ENCODE assay signal across 17 cellular contexts in genomic region chr9:6383551-6384225, GRCh38. TPM values are rescaled to one million over a fixed set of nuclear protein-coding genes. Genes with fewer than 3 reads are reported as not detected.
DNase-seq lines count a peak whose midpoint lies in the region; ATAC-seq, FAIRE-seq and TF ChIP-seq lines count a peak whose summit lies in the region.
"Had no signal": no experiment of that assay in that cellular context is flagged by ENCODE, and none has a peak within 500 bp of the region (broad histone marks: within the 10 kb centered on the region; RNA-seq: fewer than 3 reads in every experiment).

No MANE protein-coding gene starts in this region.

- BruUV-seq in MCF 10A (replicated peaks; lab: Mats Ljungman, UMichigan) = TSS peak; percentile 82

- no peaks in the 10 kb centered on the region for H3K79me2 ChIP-seq in keratinocyte (ENCODE audit: control insufficient read depth, insufficient read depth, low read length)

- TF ChIP-seq POLR2A in breast epithelium (IDR thresholded peaks at IDR 0.05) = no peak

- H4K20me1 ChIP-seq in keratinocyte (ENCODE audit: control insufficient read depth, extremely low read depth, insufficient read depth, low read length) = no peaks in the 10 kb centered on the region

- peaks cover 27% of the 10 kb centered on the region for H3K4me1 Mint-ChIP-seq in MCF 10A (ENCODE audit: insufficient read depth, unreplicated experiment)
- H3K4me1 Mint-ChIP-seq in CD8-positive, alpha-beta T cell (ENCODE audit: low read depth) = no peaks in the 10 kb centered on the region
- H3K4me1 Mint-ChIP-seq: activated naive CD4-positive, alpha-beta T cell treated with anti-CD3 and anti-CD28 coated beads, Interleukin-2, amount 50 U/mL, for 24 hours had no signal

- no peak for FAIRE-seq in keratinocyte (lab: Jason Lieb, UNC)

- H3K36me3 Mint-ChIP-seq in MCF 10A (ENCODE audit: insufficient read depth, unreplicated experiment) = no peaks in the 10 kb centered on the region
- H3K36me3 Mint-ChIP-seq in CD8-positive, alpha-beta T cell = no peaks in the 10 kb centered on the region
- H3K36me3 Mint-ChIP-seq: natural killer cell treated with Interleukin-12 subunit alpha and Interleukin-12 subunit beta and Interleukin-15 and Interleukin-18, amount 100 ng/mL, for 72 hours had no signal

- peaks cover 7% of the 10 kb centered on the region for H3K9me3 Mint-ChIP-seq in MCF 10A (ENCODE audit: unreplicated experiment)
- peaks cover 3% of the 10 kb centered on the region for H3K9me3 Mint-ChIP-seq in CD8-positive, alpha-beta T cell
- H3K9me3 Mint-ChIP-seq: activated naive CD4-positive, alpha-beta T cell treated with anti-CD3 and anti-CD28 coated beads, Interleukin-2, amount 50 U/mL, for 24 hours; natural killer cell treated with Interleukin-12 subunit alpha and Interleukin-12 subunit beta and Interleukin-15 and Interleukin-18, amount 100 ng/mL, for 72 hours had no signal

- H3K4me3 Mint-ChIP-seq in MCF 10A (ENCODE audit: unreplicated experiment) = peak overlapping the region; percentile 52
- H3K4me3 Mint-ChIP-seq in CD8-positive, alpha-beta T cell = no peak overlapping the region
- H3K4me3 Mint-ChIP-seq: activated naive CD4-positive, alpha-beta T cell treated with anti-CD3 and anti-CD28 coated beads, Interleukin-2, amount 50 U/mL, for 24 hours; natural killer cell treated with Interleukin-12 subunit alpha and Interleukin-12 subunit beta and Interleukin-15 and Interleukin-18, amount 100 ng/mL, for 72 hours had no signal

- in situ Hi-C loops in astrocyte of the spinal cord (cut with HindIII; ENCODE audit: low sequenced_read_pairs) = no loop called here

- H3K27me3 ChIP-seq in breast epithelium (no peaks in the 10 kb centered on the region), keratinocyte (ENCODE audit: control insufficient read depth, extremely low read depth, insufficient read depth, low read length) (no peaks in the 10 kb centered on the region)
- H3K27me3 ChIP-seq in CD8-positive, alpha-beta T cell (ENCODE audit: insufficient read depth, low read length) = no peaks in the 10 kb centered on the region
- H3K27me3 ChIP-seq: thyroid gland had no signal

- H3K9me3 ChIP-seq in breast epithelium (no peaks in the 10 kb centered on the region), keratinocyte (ENCODE audit: control insufficient read depth, low read depth, low read length) (no peaks in the 10 kb centered on the region)
- H3K9me3 ChIP-seq in CD8-positive, alpha-beta T cell (ENCODE audit: low read length) = no peaks in the 10 kb centered on the region
- H3K9me3 ChIP-seq: left ventricle myocardium inferior, thyroid gland had no signal

- no peak for TF ChIP-seq CTCF in MCF 10A (IDR thresholded peaks at IDR 0.05; ENCODE audit: unreplicated experiment)
- no peak for TF ChIP-seq CTCF in breast epithelium (IDR thresholded peaks at IDR 0.05)
- no peak for TF ChIP-seq CTCF in astrocyte of the spinal cord (IDR thresholded peaks at IDR 0.05; ENCODE audit: low read depth, low read length)
- no peak for TF ChIP-seq CTCF in keratinocyte (optimal IDR thresholded peaks at IDR 0.05 in 1 of 3, IDR thresholded peaks at IDR 0.05 in 1 of 3, conservative IDR thresholded peaks at IDR 0.05 in 1 of 3; ENCODE audit: extremely low read depth in 1 of 3, insufficient read depth in 2 of 3, low read length in 3 of 3)
- TF ChIP-seq CTCF in CD8-positive, alpha-beta T cell (IDR thresholded peaks at IDR 0.05) = no peak

- POLR2A ChIA-PET in MCF 10A (lab: Yijun Ruan, JAX) = interaction anchor here (0.8 to 3.8 kb wide), 8 partner anchors 16 to 374 kb away, joined by 3 to 31 read pairs (median 4); partner anchors contain the start of genes KDM4C and UHRF2
- POLR2A ChIA-PET in CD8-positive, alpha-beta T cell (lab: Charles Lee) = no interaction called here

- H3K27ac ChIP-seq in breast epithelium = no peak overlapping the region
- H3K27ac ChIP-seq in keratinocyte (ENCODE audit: control insufficient read depth, insufficient read depth, low read length) = no peak overlapping the region
- no peak overlapping the region for H3K27ac ChIP-seq in CD8-positive, alpha-beta T cell (ENCODE audit: low read depth, low read length)
- H3K27ac ChIP-seq: left ventricle myocardium inferior, thyroid gland had no signal

- H3K4me1 ChIP-seq in breast epithelium (no peaks in the 10 kb centered on the region), keratinocyte (ENCODE audit: control insufficient read depth, extremely low read depth, insufficient read depth, low read length) (no peaks in the 10 kb centered on the region)
- H3K4me1 ChIP-seq in CD8-positive, alpha-beta T cell (ENCODE audit: insufficient read depth, low read length) = no peaks in the 10 kb centered on the region
- H3K4me1 ChIP-seq: left ventricle myocardium inferior, thyroid gland had no signal

- peak overlapping the region; percentile 21 for H2AFZ ChIP-seq in keratinocyte (ENCODE audit: control insufficient read depth, low read length)

- ATAC-seq in HG03565 (IDR thresholded peaks at IDR 0.05; ENCODE audit: unreplicated experiment) (no peak), HG03442 (IDR thresholded peaks at IDR 0.05; ENCODE audit: unreplicated experiment) (no peak)
- no peak for ATAC-seq in CD8-positive, alpha-beta T cell
- ATAC-seq: natural killer cell treated with Interleukin-12 subunit alpha and Interleukin-12 subunit beta and Interleukin-15 and Interleukin-18, amount 100 ng/mL, for 72 hours had no signal

- H3K27me3 Mint-ChIP-seq in MCF 10A (ENCODE audit: insufficient read depth, unreplicated experiment) = no peaks in the 10 kb centered on the region
- H3K27me3 Mint-ChIP-seq in CD8-positive, alpha-beta T cell (ENCODE audit: low read depth) = peaks cover 1% of the 10 kb centered on the region
- H3K27me3 Mint-ChIP-seq: activated naive CD4-positive, alpha-beta T cell treated with anti-CD3 and anti-CD28 coated beads, Interleukin-2, amount 50 U/mL, for 24 hours had no signal

- intact Hi-C loops in MCF 10A (cut with micrococcal nuclease) (no loop called here), breast epithelium (cut with DNase I; ENCODE audit: low total_unique reads) (no loop called here)
- intact Hi-C loops in CD8-positive, alpha-beta T cell (cut with DNase I, micrococcal nuclease) = no loop called here

- no peak overlapping the region for H3K4me2 ChIP-seq in keratinocyte (ENCODE audit: control insufficient read depth, extremely low read depth, insufficient read depth, low read depth, low read length)

- DNase-seq in MCF 10A (ENCODE audit: unreplicated experiment) (peak; percentile 65), breast epithelium (ENCODE audit: low spot score in 2 of 2) (no peak), astrocyte of the spinal cord (ENCODE audit: low read depth, low spot score) (peak; percentile 58), keratinocyte (ENCODE audit: low read depth, low spot score) (no peak), NCI-H2227 (lab: John Stamatoyannopoulos, UW; ENCODE audit: unreplicated experiment) (no peak)
- DNase-seq in CD8-positive, alpha-beta T cell = no peak
- DNase-seq: 8988T, left ventricle myocardium inferior, RPMI8226, T1000, thyroid gland had no signal

- dilution Hi-C loops in keratinocyte (cut with MboI; ENCODE audit: extremely low pct_ligation_motif_present, low sequenced_read_pairs) = no loop called here

- CTCF ChIA-PET in MCF 10A (lab: Yijun Ruan, JAX) = interaction anchor here (0.6 to 1.4 kb wide), 4 partner anchors 30 to 186 kb away, joined by 3 read pairs; no protein-coding TSS in a partner anchor
- CTCF ChIA-PET in CD8-positive, alpha-beta T cell (lab: Charles Lee) = no interaction called here

- no peak overlapping the region for H3K4me3 ChIP-seq in breast epithelium
- no peak overlapping the region for H3K4me3 ChIP-seq in astrocyte of the spinal cord (ENCODE audit: low read depth, low read length)
- H3K4me3 ChIP-seq in keratinocyte (ENCODE audit: control insufficient read depth in 2 of 3, extremely low read depth in 1 of 3, insufficient read depth in 2 of 3, low read depth in 1 of 3, low read length in 3 of 3) = no peak overlapping the region
- H3K4me3 ChIP-seq in CD8-positive, alpha-beta T cell (ENCODE audit: low read depth, low read length) = no peak overlapping the region
- H3K4me3 ChIP-seq: coronary artery, left ventricle myocardium inferior, thyroid gland had no signal

- H3K9me1 ChIP-seq in keratinocyte (ENCODE audit: control insufficient read depth, extremely low read depth, insufficient read depth, low read length) = no peaks in the 10 kb centered on the region

- H3K27ac Mint-ChIP-seq in MCF 10A (ENCODE audit: low read depth, unreplicated experiment) = peak overlapping the region; percentile 98
- no peak overlapping the region for H3K27ac Mint-ChIP-seq in CD8-positive, alpha-beta T cell
- H3K27ac Mint-ChIP-seq: activated naive CD4-positive, alpha-beta T cell treated with anti-CD3 and anti-CD28 coated beads, Interleukin-2, amount 50 U/mL, for 24 hours; natural killer cell treated with Interleukin-12 subunit alpha and Interleukin-12 subunit beta and Interleukin-15 and Interleukin-18, amount 100 ng/mL, for 72 hours had no signal

- H3K9ac ChIP-seq in keratinocyte (ENCODE audit: control insufficient read depth, extremely low read depth, insufficient read depth, low read length) = no peak overlapping the region

- H3K36me3 ChIP-seq in breast epithelium (no peaks in the 10 kb centered on the region), keratinocyte (ENCODE audit: control insufficient read depth in 2 of 2, extremely low read depth in 1 of 2, insufficient read depth in 2 of 2, low read length in 2 of 2) (no peaks in the 10 kb centered on the region)
- no peaks in the 10 kb centered on the region for H3K36me3 ChIP-seq in CD8-positive, alpha-beta T cell (ENCODE audit: insufficient read depth, low read length)
- H3K36me3 ChIP-seq: left ventricle myocardium inferior, thyroid gland had no signal

RNA-seq across cellular contexts. Expression of gene UHRF2, which starts 29.3 kb away (rescaled TPM):
- 54.6 and 58.3 TPM in 2 replicates for total RNA-seq in MCF 10A (2022)
- 10 to 100 TPM; 61.0 to 95.6 (median 62.6) TPM for total RNA-seq in breast epithelium
- 36.4 to 77.0 TPM (median 36.6 TPM) in 3 replicates for polyA plus RNA-seq in keratinocyte
- polyA plus RNA-seq in keratinocyte (2011; ENCODE audit: low read depth) = 20.2 TPM
- 16.9 and 29.8 TPM in 2 replicates for polyA plus RNA-seq in keratinocyte (2011; cell fraction: cytosol; rRNA removed)
- polyA plus RNA-seq in keratinocyte (2011; cell fraction: nucleus; rRNA removed) = 78.6 and 113 TPM in 2 replicates
- 19.2 and 28.7 TPM in 2 replicates for polyA plus RNA-seq in keratinocyte (2012; ENCODE audit: low replicate concordance)
- 29.7 to 89.0 TPM (median 46.3 TPM) in 3 replicates for polyA minus RNA-seq in keratinocyte
- polyA minus RNA-seq in keratinocyte (2011; cell fraction: cytosol; rRNA and poly(A)+ RNA removed) = 22.8 TPM
- 56.0 and 111 TPM in 2 replicates for polyA minus RNA-seq in keratinocyte (2011; cell fraction: nucleus; rRNA and poly(A)+ RNA removed)
- 100 to 1,000 TPM; 140 to 159 TPM for total RNA-seq in CD8-positive, alpha-beta T cell

RNA-seq across cellular contexts. Expression of gene TPD52L3, which starts 55.5 kb away (rescaled TPM):
- total RNA-seq in MCF 10A (2022) (not detected in 2 replicates), breast epithelium (not detected)
- not detected in 3 replicates for polyA plus RNA-seq in keratinocyte
- polyA plus RNA-seq in keratinocyte (2011; ENCODE audit: low read depth) = not detected
- not detected in 2 replicates for polyA plus RNA-seq in keratinocyte (2011; cell fraction: cytosol; rRNA removed)
- not detected in 2 replicates for polyA plus RNA-seq in keratinocyte (2011; cell fraction: nucleus; rRNA removed)
- polyA plus RNA-seq in keratinocyte (2012; ENCODE audit: low replicate concordance) = not detected in 2 replicates
- polyA minus RNA-seq in keratinocyte = not detected in 3 replicates
- polyA minus RNA-seq in keratinocyte (2011; cell fraction: cytosol; rRNA and poly(A)+ RNA removed) = not detected
- not detected in 2 replicates for polyA minus RNA-seq in keratinocyte (2011; cell fraction: nucleus; rRNA and poly(A)+ RNA removed)
- not detected for total RNA-seq in CD8-positive, alpha-beta T cell
- total RNA-seq: glomerular endothelial cell; left ventricle myocardium inferior; natural killer cell treated with Interleukin-12 subunit alpha and Interleukin-12 subunit beta and Interleukin-15 and Interleukin-18, amount 100 ng/mL, for 72 hours had no signal

Comparison
In these comparisons a context has a peak if more than half of its experiments do, and no peak if none do; other contexts are left out.
1. DNase-seq: peak in MCF 10A (single experiment) and astrocyte of the spinal cord (single experiment); none in breast epithelium (0 of 2), keratinocyte (single experiment), CD8-positive, alpha-beta T cell (0 of 7) and NCI-H2227 (single experiment).